Comparison of ENCODE assay signal across 1 cellular context in the genomic region with DNA sequence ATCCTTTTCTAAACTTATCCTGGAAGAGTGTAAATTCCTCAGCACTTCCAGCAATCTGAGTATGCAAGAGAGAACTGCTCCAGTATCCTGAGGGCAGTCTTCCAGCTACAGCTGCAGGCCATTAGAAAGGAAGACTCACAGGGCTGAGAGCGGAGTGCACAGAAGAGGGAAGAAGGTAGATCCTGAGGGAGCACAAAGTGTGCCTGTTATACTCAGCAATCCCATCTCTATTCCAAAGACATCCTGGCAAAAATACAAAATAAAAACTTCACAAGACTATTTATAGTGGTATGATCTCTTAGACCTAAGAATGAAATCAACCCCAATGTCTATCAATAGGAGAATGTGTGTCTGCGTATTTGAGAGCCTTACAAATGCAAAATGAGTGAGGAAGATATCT.
TF ChIP-seq lines count a peak whose summit lies in the region.

No MANE protein-coding gene starts in this region.

TF ChIP-seq in WTC11, 78 proteins besides CTCF, POLR2A, EP300 and RAD21 (continued from another document):
- TF ChIP-seq, protein P1, sequence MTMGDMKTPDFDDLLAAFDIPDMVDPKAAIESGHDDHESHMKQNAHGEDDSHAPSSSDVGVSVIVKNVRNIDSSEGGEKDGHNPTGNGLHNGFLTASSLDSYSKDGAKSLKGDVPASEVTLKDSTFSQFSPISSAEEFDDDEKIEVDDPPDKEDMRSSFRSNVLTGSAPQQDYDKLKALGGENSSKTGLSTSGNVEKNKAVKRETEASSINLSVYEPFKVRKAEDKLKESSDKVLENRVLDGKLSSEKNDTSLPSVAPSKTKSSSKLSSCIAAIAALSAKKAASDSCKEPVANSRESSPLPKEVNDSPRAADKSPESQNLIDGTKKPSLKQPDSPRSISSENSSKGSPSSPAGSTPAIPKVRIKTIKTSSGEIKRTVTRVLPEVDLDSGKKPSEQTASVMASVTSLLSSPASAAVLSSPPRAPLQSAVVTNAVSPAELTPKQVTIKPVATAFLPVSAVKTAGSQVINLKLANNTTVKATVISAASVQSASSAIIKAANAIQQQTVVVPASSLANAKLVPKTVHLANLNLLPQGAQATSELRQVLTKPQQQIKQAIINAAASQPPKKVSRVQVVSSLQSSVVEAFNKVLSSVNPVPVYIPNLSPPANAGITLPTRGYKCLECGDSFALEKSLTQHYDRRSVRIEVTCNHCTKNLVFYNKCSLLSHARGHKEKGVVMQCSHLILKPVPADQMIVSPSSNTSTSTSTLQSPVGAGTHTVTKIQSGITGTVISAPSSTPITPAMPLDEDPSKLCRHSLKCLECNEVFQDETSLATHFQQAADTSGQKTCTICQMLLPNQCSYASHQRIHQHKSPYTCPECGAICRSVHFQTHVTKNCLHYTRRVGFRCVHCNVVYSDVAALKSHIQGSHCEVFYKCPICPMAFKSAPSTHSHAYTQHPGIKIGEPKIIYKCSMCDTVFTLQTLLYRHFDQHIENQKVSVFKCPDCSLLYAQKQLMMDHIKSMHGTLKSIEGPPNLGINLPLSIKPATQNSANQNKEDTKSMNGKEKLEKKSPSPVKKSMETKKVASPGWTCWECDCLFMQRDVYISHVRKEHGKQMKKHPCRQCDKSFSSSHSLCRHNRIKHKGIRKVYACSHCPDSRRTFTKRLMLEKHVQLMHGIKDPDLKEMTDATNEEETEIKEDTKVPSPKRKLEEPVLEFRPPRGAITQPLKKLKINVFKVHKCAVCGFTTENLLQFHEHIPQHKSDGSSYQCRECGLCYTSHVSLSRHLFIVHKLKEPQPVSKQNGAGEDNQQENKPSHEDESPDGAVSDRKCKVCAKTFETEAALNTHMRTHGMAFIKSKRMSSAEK (CRISPR knock-in tag; IDR thresholded peaks at IDR 0.05; ENCODE audit: borderline replicate concordance) = no peak
